In genomic region chr10:7881119-7881518, GRCh38 we compare ENCODE assay signal across 4 cellular contexts.
A peak's percentile ranks its signal among the peaks of the same experiment; 100 is the strongest.
TF ChIP-seq lines count a peak whose summit lies in the region.

No MANE protein-coding gene starts in this region.

TF ChIP-seq in HepG2, 621 proteins besides CTCF, POLR2A, EP300 and RAD21:
- TF ChIP-seq CEBPB (IDR thresholded peaks at IDR 0.05; ENCODE audit: borderline replicate concordance, low read depth, low read length): peak; percentile 39; the same call in 1 of the 2 replicates
- no peak for TF ChIP-seq ZNF564 (CRISPR knock-in tag; IDR thresholded peaks at IDR 0.05)

TF ChIP-seq in IMR-90, 13 proteins besides CTCF, POLR2A, EP300 and RAD21:
- TF ChIP-seq CEBPB (IDR thresholded peaks at IDR 0.05; ENCODE audit: low read depth, low read length) (peak; percentile 70), USF2 (IDR thresholded peaks at IDR 0.05; ENCODE audit: low read depth, low read length) (no peak)

TF ChIP-seq in Ishikawa, 13 proteins besides CTCF, POLR2A, EP300 and RAD21:
- no peak for TF ChIP-seq REST (IDR thresholded peaks at IDR 0.05; ENCODE audit: low read depth)
- TF ChIP-seq CEBPB (IDR thresholded peaks at IDR 0.05): 0 out of 2 replicates have a peak, but pooled peaks have one; percentile 23

TF ChIP-seq in K562, 482 proteins besides CTCF, POLR2A, EP300 and RAD21:
- no peak for TF ChIP-seq CEBPG (CRISPR knock-in tag; IDR thresholded peaks at IDR 0.05)
- TF ChIP-seq CEBPG (tag; conservative IDR thresholded peaks at IDR 0.05 in 1 of 2, IDR thresholded peaks at IDR 0.05 in 1 of 2): peak in 1 of 2 experiments; percentile 67; a peak in 2 of 4 replicates
- peak; percentile 73 for TF ChIP-seq CEBPB (tag; IDR thresholded peaks at IDR 0.05)
- TF ChIP-seq RAD51 (IDR thresholded peaks at IDR 0.05; ENCODE audit: borderline replicate concordance, low read depth): no peak
- no peak for TF ChIP-seq RBBP5 (IDR thresholded peaks at IDR 0.05; ENCODE audit: borderline replicate concordance, insufficient read depth, low read length, poor library complexity, severe bottlenecking)
